13 cellular contexts compared by ENCODE assay signal in the genomic region with DNA sequence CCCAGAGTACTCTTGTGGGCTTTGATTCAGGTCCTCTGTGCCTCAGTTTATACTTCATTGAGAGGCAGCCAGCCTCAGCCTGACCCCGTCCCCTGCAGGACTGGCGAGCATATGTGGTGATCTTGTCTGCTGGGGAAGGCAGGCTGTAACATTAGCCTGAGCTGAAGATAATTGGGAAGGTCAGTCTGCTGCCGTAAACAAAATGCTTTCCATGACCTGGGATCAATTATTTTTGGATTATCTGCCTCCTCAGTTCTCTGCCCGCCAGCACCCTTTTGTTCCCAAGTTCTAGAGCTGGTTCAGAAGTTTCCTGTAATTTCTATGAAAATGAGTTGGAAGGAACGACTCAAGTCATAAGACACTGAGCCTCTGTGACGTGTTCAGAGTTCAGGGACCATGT. TPM values are rescaled to one million over a fixed set of nuclear protein-coding genes. Genes with fewer than 3 reads are reported as not detected.
A peak's percentile ranks its signal among the peaks of the same experiment; 100 is the strongest.
DNase-seq lines count a peak whose midpoint lies in the region; ATAC-seq, FAIRE-seq and TF ChIP-seq lines count a peak whose summit lies in the region.
"Had no signal": no experiment of that assay in that cellular context is flagged by ENCODE, and none has a peak within 500 bp of the region (broad histone marks: within the 10 kb centered on the region; RNA-seq: fewer than 3 reads in every experiment).

No MANE protein-coding gene starts in this region.

- H2BK20ac ChIP-seq in H1 (ENCODE audit: low read length): no peak overlapping the region

- 94% methylated on average over 6 of the region's 6 CpGs; no CpG with 5 or more reads in 1 of the 2 experiments for WGBS in H1 (ENCODE audit: extremely low coverage in 1 of 2, insufficient coverage in 1 of 2, insufficient read length in 1 of 2, insufficient replicate concordance in 2 of 2, low coverage in 1 of 2, low lambda C conversion rate in 2 of 2, missing lambda C conversion rate in 1 of 2), 2 experiments

- no peak overlapping the region for H2BK5ac ChIP-seq in H1 (ENCODE audit: low read depth, low read length)

- POLR2A ChIA-PET in H1 (lab: Charles Lee; ENCODE audit: partially characterized antibody): interaction anchor here (1.1 to 15.7 kb wide), 7 partner anchors 9 to 146 kb away, joined by 3 to 374 read pairs (median 4); a partner anchor contains a TSS

- H3K36me3 Mint-ChIP-seq in activated CD4-positive, alpha-beta T cell treated with anti-CD3 and anti-CD28 coated beads, Interleukin-2, amount 10 ng/mL, durations not matched to agents 24 days and 14 days (ENCODE audit: low read depth): peaks cover 50% of the 10 kb centered on the region

- H4K8ac ChIP-seq in H1 (ENCODE audit: extremely low read depth, insufficient read depth, low read length): no peak overlapping the region

- CTCF ChIA-PET in H1 (lab: Charles Lee; ENCODE audit: partially characterized antibody): interaction anchor here (1.4 to 7.1 kb wide), 4 partner anchors 38 to 146 kb away, joined by 3 to 50 read pairs (median 28); a partner anchor contains a TSS

- H3K23ac ChIP-seq in H1 (ENCODE audit: insufficient read length): no peak overlapping the region

- no peak overlapping the region for H3K9ac ChIP-seq in H1 (replicated peaks in 1 of 4; ENCODE audit: extremely low read depth in 1 of 4, low read depth in 3 of 4, low read length in 3 of 4)

- H4K91ac ChIP-seq in H1 (replicated peaks; ENCODE audit: insufficient read length, low read length): peak overlapping the region; percentile 34

- no peak for FAIRE-seq in H1 (lab: Jason Lieb, UNC)
- FAIRE-seq: H54 had no signal

- H3K27ac Mint-ChIP-seq in activated CD4-positive, alpha-beta T cell treated with anti-CD3 and anti-CD28 coated beads, Interleukin-2, amount 10 ng/mL, durations not matched to agents 24 days and 14 days: peak overlapping the region; percentile 97

- no peak overlapping the region for H2BK12ac ChIP-seq in H1 (ENCODE audit: low read depth, low read length)

- no peak for TF ChIP-seq RAD21 in H1 (IDR thresholded peaks at IDR 0.05 in 1 of 2, conservative IDR thresholded peaks at IDR 0.05 in 1 of 2; ENCODE audit: low read depth in 2 of 2, low read length in 2 of 2)

- H2BK120ac ChIP-seq in H1 (replicated peaks; ENCODE audit: low read depth, low read length): no peak overlapping the region

- H3K4me1 Mint-ChIP-seq in activated CD4-positive, alpha-beta T cell treated with anti-CD3 and anti-CD28 coated beads, Interleukin-2, amount 10 ng/mL, durations not matched to agents 24 days and 14 days: peaks cover 56% of the 10 kb centered on the region

- H3K79me1 ChIP-seq in H1 (ENCODE audit: low read depth, low read length): peaks cover 22% of the 10 kb centered on the region

- no peak overlapping the region for H3K4me3 ChIP-seq in H1 (ENCODE audit: extremely low read depth in 1 of 4, insufficient read depth in 2 of 4, low read depth in 3 of 4, low read length in 4 of 4)
- H3K4me3 ChIP-seq in gastrocnemius medialis: no peak overlapping the region
- H3K4me3 ChIP-seq: transverse colon had no signal

- no peaks in the 10 kb centered on the region; a peak in 1 of 8 replicates for H3K36me3 ChIP-seq in H1 (ENCODE audit: control insufficient read depth in 2 of 4, insufficient read depth in 4 of 4, low read length in 3 of 4)
- H3K36me3 ChIP-seq in gastrocnemius medialis: no peaks in the 10 kb centered on the region
- H3K36me3 ChIP-seq: transverse colon had no signal

- TF ChIP-seq CTCF in H1 (IDR thresholded peaks at IDR 0.05; ENCODE audit: control extremely low read depth in 1 of 3, insufficient read depth in 1 of 3, low read depth in 1 of 3, low read length in 3 of 3) (no peak), gastrocnemius medialis (IDR thresholded peaks at IDR 0.05 in 4 of 5, conservative IDR thresholded peaks at IDR 0.05 in 1 of 5) (no peak)

- no peak overlapping the region for H4K5ac ChIP-seq in H1 (ENCODE audit: insufficient read length, low read depth, low read length)

- no peak overlapping the region for H3K4me2 ChIP-seq in H1 (ENCODE audit: insufficient read depth in 1 of 2, low read depth in 2 of 2, low read length in 2 of 2)

- peaks cover 13 to 19% of the 10 kb centered on the region in 2 experiments for H4K20me1 ChIP-seq in H1 (replicated peaks in 1 of 2; ENCODE audit: control insufficient read depth in 1 of 2, insufficient read depth in 2 of 2, low read length in 2 of 2)

- no peak overlapping the region for H2BK15ac ChIP-seq in H1 (ENCODE audit: low read length)

- peaks cover 6 to 74% of the 10 kb centered on the region in 2 experiments for H3K79me2 ChIP-seq in H1 (ENCODE audit: control insufficient read depth in 1 of 2, insufficient read depth in 2 of 2, low read length in 2 of 2)

- TF ChIP-seq EP300 in H1 (IDR thresholded peaks at IDR 0.05; ENCODE audit: borderline replicate concordance in 1 of 2, low read depth in 2 of 2, low read length in 2 of 2): no peak

- H3K9me3 ChIP-seq in H1 (ENCODE audit: insufficient read depth in 2 of 2, low read depth in 1 of 2, low read length in 1 of 2): peaks cover 0 to 3% of the 10 kb centered on the region in 2 experiments; a peak in 1 of 4 replicates
- no peaks in the 10 kb centered on the region for H3K9me3 ChIP-seq in gastrocnemius medialis
- H3K9me3 ChIP-seq: transverse colon had no signal

- intact Hi-C loops in activated CD4-positive, alpha-beta T cell treated with anti-CD3 and anti-CD28 coated beads, Interleukin-2, amount 10 ng/mL, durations not matched to agents 24 days and 14 days (cut with micrococcal nuclease): no loop called here
- intact Hi-C loops in gastrocnemius medialis (cut with DNase I; ENCODE audit: low total_unique reads): no loop called here
- intact Hi-C loops in left ventricle myocardium superior (cut with micrococcal nuclease): no loop called here

- no peaks in the 10 kb centered on the region for H3K27me3 Mint-ChIP-seq in activated CD4-positive, alpha-beta T cell treated with anti-CD3 and anti-CD28 coated beads, Interleukin-2, amount 10 ng/mL, durations not matched to agents 24 days and 14 days

- no peak for TF ChIP-seq POLR2A in H1 (IDR thresholded peaks at IDR 0.05; ENCODE audit: control extremely low read depth in 1 of 2, low read depth in 2 of 2, low read length in 2 of 2)
- TF ChIP-seq POLR2A in gastrocnemius medialis (IDR thresholded peaks at IDR 0.05): no peak

- H3K27me3 ChIP-seq in H1 (replicated peaks in 1 of 4; ENCODE audit: control insufficient read depth in 3 of 4, extremely low read depth in 1 of 4, insufficient read depth in 3 of 4, low read length in 3 of 4) (no peaks in the 10 kb centered on the region), gastrocnemius medialis (no peaks in the 10 kb centered on the region)
- H3K27me3 ChIP-seq: transverse colon had no signal

- no peak overlapping the region for H3K14ac ChIP-seq in H1 (ENCODE audit: insufficient read length)

- no peak overlapping the region for H3K56ac ChIP-seq in H1 (replicated peaks; ENCODE audit: insufficient read length, low read depth, low read length)

- peaks cover 10% of the 10 kb centered on the region; the same call in 1 of the 2 replicates for H3K23me2 ChIP-seq in H1 (ENCODE audit: low read depth, low read length)

- H3K4me1 ChIP-seq in H1 (replicated peaks in 1 of 4; ENCODE audit: control insufficient read depth in 3 of 4, insufficient read depth in 4 of 4, low read length in 3 of 4) (peaks cover 12 to 25% (median 17%) of the 10 kb centered on the region in 4 experiments), gastrocnemius medialis (peaks cover 57 to 71% of the 10 kb centered on the region in 2 donors)

- no peak overlapping the region for H2AFZ ChIP-seq in H1 (ENCODE audit: low read length)

- in situ Hi-C loops in gastrocnemius medialis (cut with MboI; ENCODE audit: low sequenced_read_pairs in 4 of 4): no loop called here

- no peak overlapping the region for H3K18ac ChIP-seq in H1 (ENCODE audit: extremely low read depth, low read length)

- H3K4ac ChIP-seq in H1 (replicated peaks; ENCODE audit: insufficient read length, low read depth, low read length): no peak overlapping the region

- H3K4me3 Mint-ChIP-seq in activated CD4-positive, alpha-beta T cell treated with anti-CD3 and anti-CD28 coated beads, Interleukin-2, amount 10 ng/mL, durations not matched to agents 24 days and 14 days: peak overlapping the region; percentile 86

- H3K9me3 Mint-ChIP-seq in activated CD4-positive, alpha-beta T cell treated with anti-CD3 and anti-CD28 coated beads, Interleukin-2, amount 10 ng/mL, durations not matched to agents 24 days and 14 days: no peaks in the 10 kb centered on the region

- ATAC-seq in gastrocnemius medialis (no peak), GM19463 (IDR thresholded peaks at IDR 0.05; ENCODE audit: unreplicated experiment) (no peak), left ventricle myocardium superior (no peak)

- no peak overlapping the region for H3K27ac ChIP-seq in H1 (ENCODE audit: low read depth, low read length)
- peak overlapping the region; percentile 74 to 95 (median 88) for H3K27ac ChIP-seq in gastrocnemius medialis

- H2AK5ac ChIP-seq in H1 (ENCODE audit: low read depth, low read length): no peak overlapping the region

- DNase-seq in activated CD4-positive, alpha-beta T cell treated with anti-CD3 and anti-CD28 coated beads, Interleukin-2, amount 10 ng/mL, durations not matched to agents 24 days and 14 days: no peak
- no peak for DNase-seq in activated CD4-positive, alpha-beta T cell treated with anti-CD3 and anti-CD28 coated beads for 4 hours
- DNase-seq in NCI-H82 (lab: John Stamatoyannopoulos, UW): peak; percentile 55
- DNase-seq in H1 (ENCODE audit: low read depth in 1 of 2, low spot score in 2 of 2): no peak
- no peak for DNase-seq in gastrocnemius medialis
- DNase-seq in KG1 (lab: John Stamatoyannopoulos, UW): no peak
- DNase-seq in left ventricle myocardium superior: no peak
- DNase-seq: ACHN; DMS53; effector CD8-positive, alpha-beta T cell; transverse colon had no signal

RNA-seq across cellular contexts. Expression of a gene that starts 4.5 kb away (rescaled TPM):
- 58.3 and 61.8 TPM in 2 replicates for total RNA-seq in activated CD4-positive, alpha-beta T cell treated with anti-CD3 and anti-CD28 coated beads, Interleukin-2, amount 10 ng/mL, durations not matched to agents 24 days and 14 days
- 28.4 and 29.9 TPM in 2 replicates for total RNA-seq in H1 (2021; fragmentation: NEBNext Ultra II Directional; extraction: Animal tissue kit (Norgen Biotek cat#: 25700))
- polyA plus RNA-seq in H1 (2011; rRNA removed): 71.5 and 101 TPM in 2 replicates
- 41.8 TPM for polyA plus RNA-seq in H1 (2011; cell fraction: cytosol; rRNA removed)
- 39.3 TPM for polyA plus RNA-seq in H1 (2011; cell fraction: nucleus; rRNA removed)
- polyA plus RNA-seq in H1 (2012, experiment 1 of 2): 16.2 to 31.6 TPM (median 27.3 TPM) in 4 replicates
- 24.8 TPM for polyA plus RNA-seq in H1 (2012, experiment 2 of 2)
- polyA plus RNA-seq in H1 (2013, experiment 1 of 2): 27.2 TPM
- polyA plus RNA-seq in H1 (2013, experiment 2 of 2): 31.4 TPM
- polyA minus RNA-seq in H1 (2011; rRNA and poly(A)+ RNA removed): 21.6 and 29.6 TPM in 2 replicates
- polyA minus RNA-seq in H1 (2011; cell fraction: cytosol; rRNA and poly(A)+ RNA removed): 46.5 TPM
- 26.7 TPM for polyA minus RNA-seq in H1 (2011; cell fraction: nucleus; rRNA and poly(A)+ RNA removed)
- 10 to 100 TPM in 3 of 4 donors, 1 to 10 TPM in 1; 9.9 to 29.0 (median 16.4) TPM for total RNA-seq in gastrocnemius medialis
- total RNA-seq in left ventricle myocardium superior: 10.1 TPM

RNA-seq across cellular contexts. Expression of a gene that starts 38.7 kb away (rescaled TPM):
- total RNA-seq in activated CD4-positive, alpha-beta T cell treated with anti-CD3 and anti-CD28 coated beads, Interleukin-2, amount 10 ng/mL, durations not matched to agents 24 days and 14 days: 0.26 and 1.0 TPM in 2 replicates
- total RNA-seq in H1 (2021; fragmentation: NEBNext Ultra II Directional; extraction: Animal tissue kit (Norgen Biotek cat#: 25700)): 0.34 and 0.93 TPM in 2 replicates
- 0.22 and 0.39 TPM in 2 replicates for polyA plus RNA-seq in H1 (2011; rRNA removed)
- polyA plus RNA-seq in H1 (2011; cell fraction: cytosol; rRNA removed): 0.87 TPM
- 0.20 TPM for polyA plus RNA-seq in H1 (2011; cell fraction: nucleus; rRNA removed)
- 0.51 to 0.70 TPM (median 0.66 TPM) in 4 replicates for polyA plus RNA-seq in H1 (2012, experiment 1 of 2)
- 0.18 TPM for polyA plus RNA-seq in H1 (2012, experiment 2 of 2)
- polyA plus RNA-seq in H1 (2013, experiment 1 of 2): 0.47 TPM
- 0.61 TPM for polyA plus RNA-seq in H1 (2013, experiment 2 of 2)
- polyA minus RNA-seq in H1 (2011; rRNA and poly(A)+ RNA removed): 0.10 and 0.44 TPM in 2 replicates
- not detected for polyA minus RNA-seq in H1 (2011; cell fraction: cytosol; rRNA and poly(A)+ RNA removed)
- polyA minus RNA-seq in H1 (2011; cell fraction: nucleus; rRNA and poly(A)+ RNA removed): not detected
- not detected for total RNA-seq in gastrocnemius medialis
- total RNA-seq in left ventricle myocardium superior: not detected

RNA-seq across cellular contexts. Expression of a gene that starts 50.0 kb away (rescaled TPM):
- 60.7 and 62.9 TPM in 2 replicates for total RNA-seq in activated CD4-positive, alpha-beta T cell treated with anti-CD3 and anti-CD28 coated beads, Interleukin-2, amount 10 ng/mL, durations not matched to agents 24 days and 14 days
- 156 and 162 TPM in 2 replicates for total RNA-seq in H1 (2021; fragmentation: NEBNext Ultra II Directional; extraction: Animal tissue kit (Norgen Biotek cat#: 25700))
- polyA plus RNA-seq in H1 (2011; rRNA removed): 111 and 167 TPM in 2 replicates
- 83.9 TPM for polyA plus RNA-seq in H1 (2011; cell fraction: cytosol; rRNA removed)
- polyA plus RNA-seq in H1 (2011; cell fraction: nucleus; rRNA removed): 273 TPM
- polyA plus RNA-seq in H1 (2012, experiment 1 of 2): 96.2 to 111 TPM (median 103 TPM) in 4 replicates
- polyA plus RNA-seq in H1 (2012, experiment 2 of 2): 36.6 TPM
- 77.1 TPM for polyA plus RNA-seq in H1 (2013, experiment 1 of 2)
- polyA plus RNA-seq in H1 (2013, experiment 2 of 2): 72.5 TPM
- polyA minus RNA-seq in H1 (2011; rRNA and poly(A)+ RNA removed): 262 and 318 TPM in 2 replicates
- 128 TPM for polyA minus RNA-seq in H1 (2011; cell fraction: cytosol; rRNA and poly(A)+ RNA removed)
- 128 TPM for polyA minus RNA-seq in H1 (2011; cell fraction: nucleus; rRNA and poly(A)+ RNA removed)
- total RNA-seq in gastrocnemius medialis: 1 to 10 TPM; 4.8 to 9.4 (median 8.3) TPM
- 14.1 TPM for total RNA-seq in left ventricle myocardium superior
